9 cellular contexts compared by ENCODE assay signal in genomic region chr12:123149088-123149827, GRCh38.
A peak's percentile ranks its signal among the peaks of the same experiment; 100 is the strongest.
DNase-seq lines count a peak whose midpoint lies in the region; ATAC-seq and TF ChIP-seq lines count a peak whose summit lies in the region.
"Had no signal": no experiment of that assay in that cellular context is flagged by ENCODE, and none has a peak within 500 bp of the region (broad histone marks: within the 10 kb centered on the region; RNA-seq: fewer than 3 reads in every experiment).

No MANE protein-coding gene starts in this region.

- no peak for DNase-seq in stimulated activated naive CD8-positive, alpha-beta T cell treated with anti-CD3 and anti-CD28 coated beads, Interleukin-15, Interleukin-2, amounts not matched to agents 100 U/mL and 50 U/mL, for 24 hours
- no peak for DNase-seq in coronary artery (ENCODE audit: low spot score)
- DNase-seq in stimulated activated CD4-positive, alpha-beta T cell treated with anti-CD3 and anti-CD28 coated beads, Interleukin-12 subunit alpha, Interleukin-12 subunit beta, amount 100 ng/mL, for 4 hours: no peak
- no peak for DNase-seq in effector CD4-positive, alpha-beta T cell

- no peaks in the 10 kb centered on the region for H3K36me3 ChIP-seq in muscle layer of duodenum (ENCODE audit: control insufficient read depth in 1 of 2, insufficient read depth in 2 of 2, low read length in 2 of 2)

- H3K9me3 Mint-ChIP-seq in stimulated activated naive CD8-positive, alpha-beta T cell treated with anti-CD3 and anti-CD28 coated beads, Interleukin-15, Interleukin-2, amounts not matched to agents 100 ng/mL and 50 ng/mL, for 24 hours: no peaks in the 10 kb centered on the region

- no peak for TF ChIP-seq CTCF in coronary artery (IDR thresholded peaks at IDR 0.05)

- H3K27me3 ChIP-seq in muscle layer of duodenum (ENCODE audit: low read depth, low read length): no peaks in the 10 kb centered on the region

- no peaks in the 10 kb centered on the region for H3K9me3 ChIP-seq in muscle layer of duodenum (ENCODE audit: control insufficient read depth in 1 of 2, low read length in 2 of 2)

- peaks cover 18% of the 10 kb centered on the region for H3K36me3 Mint-ChIP-seq in stimulated activated naive CD8-positive, alpha-beta T cell treated with anti-CD3 and anti-CD28 coated beads, Interleukin-15, Interleukin-2, amounts not matched to agents 100 ng/mL and 50 ng/mL, for 24 hours (ENCODE audit: low read depth)

- ATAC-seq in stimulated activated naive CD8-positive, alpha-beta T cell treated with anti-CD3 and anti-CD28 coated beads, Interleukin-15, Interleukin-2, amounts not matched to agents 100 U/mL and 50 U/mL, for 24 hours: no peak
- ATAC-seq in HG02642 (IDR thresholded peaks at IDR 0.05; ENCODE audit: poor library complexity, unreplicated experiment): no peak
- ATAC-seq in GM21367 (IDR thresholded peaks at IDR 0.05; ENCODE audit: unreplicated experiment): no peak

- peaks cover 31% of the 10 kb centered on the region for H3K4me1 Mint-ChIP-seq in stimulated activated naive CD8-positive, alpha-beta T cell treated with anti-CD3 and anti-CD28 coated beads, Interleukin-15, Interleukin-2, amounts not matched to agents 100 ng/mL and 50 ng/mL, for 24 hours (ENCODE audit: low read depth)

- peak overlapping the region; percentile 72 for H3K4me3 Mint-ChIP-seq in stimulated activated naive CD8-positive, alpha-beta T cell treated with anti-CD3 and anti-CD28 coated beads, Interleukin-15, Interleukin-2, amounts not matched to agents 100 ng/mL and 50 ng/mL, for 24 hours

- H3K27ac Mint-ChIP-seq in stimulated activated naive CD8-positive, alpha-beta T cell treated with anti-CD3 and anti-CD28 coated beads, Interleukin-15, Interleukin-2, amounts not matched to agents 100 ng/mL and 50 ng/mL, for 24 hours: peak overlapping the region; percentile 79

- H3K4me1 ChIP-seq in muscle layer of duodenum (ENCODE audit: control insufficient read depth in 1 of 2, insufficient read depth in 2 of 2, low read length in 2 of 2): no peaks in the 10 kb centered on the region

- H3K27me3 Mint-ChIP-seq in stimulated activated naive CD8-positive, alpha-beta T cell treated with anti-CD3 and anti-CD28 coated beads, Interleukin-15, Interleukin-2, amounts not matched to agents 100 ng/mL and 50 ng/mL, for 24 hours: no peaks in the 10 kb centered on the region

- peak overlapping the region; percentile 88 for H3K4me3 ChIP-seq in coronary artery
- H3K4me3 ChIP-seq in muscle layer of duodenum (ENCODE audit: low read depth in 1 of 2, low read length in 2 of 2): peak overlapping the region; percentile 60 to 68

- H3K27ac ChIP-seq in coronary artery (peak overlapping the region; percentile 85 to 86), muscle layer of duodenum (ENCODE audit: low read length) (peak overlapping the region; percentile 40)
- H3K27ac ChIP-seq: SK-N-MC had no signal
